Comparison of ENCODE assay signal across 8 cellular contexts in genomic region chr5:139403787-139404483, GRCh38. TPM values are rescaled to one million over a fixed set of nuclear protein-coding genes. Genes with fewer than 3 reads are reported as not detected.
DNase-seq lines count a peak whose midpoint lies in the region; ATAC-seq lines count a peak whose summit lies in the region.

TSS of gene SPATA24 (minus strand) at chr5:139404089. CDS start at chr5:139404060, 29 bp downstream.

- no peaks in the 10 kb centered on the region for H3K9me3 ChIP-seq in naive thymus-derived CD4-positive, alpha-beta T cell (ENCODE audit: control insufficient read depth in 2 of 3, low read length in 3 of 3)

- peaks cover 36% of the 10 kb centered on the region for H3K4me1 Mint-ChIP-seq in activated T-helper 17 cell treated with anti-CD3 and anti-CD28 coated beads, Interleukin-2, amount 50 U/mL, for 72 hours
- H3K4me1 Mint-ChIP-seq in naive thymus-derived CD4-positive, alpha-beta T cell, result peaks cover 26 to 42% (median 36%) of the 10 kb centered on the region in 7 donors
- peaks cover 58% of the 10 kb centered on the region for H3K4me1 Mint-ChIP-seq in stimulated activated memory B cell treated with anti-CD40 and anti-IgM and Interleukin-4, amounts not matched to agents 10 μg/mL and 1 μg/mL and 100 μg/mL, for 72 hours

- H3K36me3 ChIP-seq in naive thymus-derived CD4-positive, alpha-beta T cell (ENCODE audit: control insufficient read depth in 2 of 3, insufficient read depth in 3 of 3, low read length in 3 of 3), result no peaks in the 10 kb centered on the region

- intact Hi-C loops in naive thymus-derived CD4-positive, alpha-beta T cell (cut with micrococcal nuclease), result loop anchor here (1.0 to 5.0 kb wide), 20 partner anchors 10 to 1161 kb away; partner anchors contain the start of genes DNAJC18 (in 2 of the 2), ETF1 (in 2 of the 2), FAM53C (in 2 of the 2) and HSPA9 (in 2 of the 2)

- CTCF ChIA-PET in naive thymus-derived CD4-positive, alpha-beta T cell (lab: Charles Lee), result interaction anchor here (0.6 to 1.3 kb wide), 5 partner anchors 13 to 461 kb away, joined by 3 to 5 read pairs (median 3); partner anchors contain the start of gene PAIP2

- no peaks in the 10 kb centered on the region for H3K27me3 ChIP-seq in naive thymus-derived CD4-positive, alpha-beta T cell (ENCODE audit: control insufficient read depth in 2 of 2, insufficient read depth in 2 of 2, low read length in 2 of 2)

- peaks cover 9% of the 10 kb centered on the region for H3K36me3 Mint-ChIP-seq in activated T-helper 17 cell treated with anti-CD3 and anti-CD28 coated beads, Interleukin-2, amount 50 U/mL, for 72 hours (ENCODE audit: low read depth)
- H3K36me3 Mint-ChIP-seq in naive thymus-derived CD4-positive, alpha-beta T cell, result peaks cover 4 to 9% (median 6%) of the 10 kb centered on the region in 5 donors
- peaks cover 7% of the 10 kb centered on the region for H3K36me3 Mint-ChIP-seq in stimulated activated memory B cell treated with anti-CD40 and anti-IgM and Interleukin-4, amounts not matched to agents 10 μg/mL and 1 μg/mL and 100 μg/mL, for 72 hours

- H3K9me3 Mint-ChIP-seq in activated T-helper 17 cell treated with anti-CD3 and anti-CD28 coated beads, Interleukin-2, amount 50 U/mL, for 72 hours, result no peaks in the 10 kb centered on the region
- no peaks in the 10 kb centered on the region for H3K9me3 Mint-ChIP-seq in naive thymus-derived CD4-positive, alpha-beta T cell
- no peaks in the 10 kb centered on the region for H3K9me3 Mint-ChIP-seq in stimulated activated memory B cell treated with anti-CD40 and anti-IgM and Interleukin-4, amounts not matched to agents 10 μg/mL and 1 μg/mL and 100 μg/mL, for 72 hours

- H3K4me1 ChIP-seq in naive thymus-derived CD4-positive, alpha-beta T cell (ENCODE audit: control insufficient read depth in 2 of 2, insufficient read depth in 2 of 2, low read length in 2 of 2), result peaks cover 16 to 18% of the 10 kb centered on the region in 2 donors

- DNase-seq in Daoy (ENCODE audit: low read depth) (peak; percentile 98), GOT3 (lab: John Stamatoyannopoulos, UW) (peak; percentile 98), LHCN-M2 (ENCODE audit: low read depth) (peak; percentile 96), RPMI7951 (ENCODE audit: low read depth) (peak; percentile 95), fibroblast of gingiva (ENCODE audit: low read depth) (peak; percentile 97)
- DNase-seq in naive thymus-derived CD4-positive, alpha-beta T cell, result peak; percentile 90 to 99 (median 98)

- peak; percentile 95 for ATAC-seq in activated T-helper 17 cell treated with anti-CD3 and anti-CD28 coated beads, Interleukin-2, amount 50 U/mL, for 72 hours (replicated peaks)
- peak; percentile 94 for ATAC-seq in naive thymus-derived CD4-positive, alpha-beta T cell
- ATAC-seq in stimulated activated memory B cell treated with anti-CD40 and anti-IgM and Interleukin-4, amounts not matched to agents 10 μg/mL and 1 μg/mL and 100 μg/mL, for 72 hours, result peak; percentile 93

- peak within 1 kb of the TSS; percentile 88 for H3K27ac ChIP-seq in naive thymus-derived CD4-positive, alpha-beta T cell (ENCODE audit: low read depth, low read length)

- peak within 1 kb of the TSS; percentile 87 for H3K4me3 Mint-ChIP-seq in activated T-helper 17 cell treated with anti-CD3 and anti-CD28 coated beads, Interleukin-2, amount 50 U/mL, for 72 hours
- peak within 1 kb of the TSS; percentile 88 to 98 (median 94) for H3K4me3 Mint-ChIP-seq in naive thymus-derived CD4-positive, alpha-beta T cell
- H3K4me3 Mint-ChIP-seq in stimulated activated memory B cell treated with anti-CD40 and anti-IgM and Interleukin-4, amounts not matched to agents 10 μg/mL and 1 μg/mL and 100 μg/mL, for 72 hours, result peak within 1 kb of the TSS; percentile 89

- POLR2A ChIA-PET in naive thymus-derived CD4-positive, alpha-beta T cell (lab: Charles Lee), result interaction anchor here (0.6 to 3.2 kb wide), 21 partner anchors 8 to 860 kb away, joined by 3 to 24 read pairs (median 4); partner anchors contain the start of genes DNAJC18, ETF1, MATR3 and MZB1

- peak within 1 kb of the TSS; percentile 56 for H3K4me3 ChIP-seq in naive thymus-derived CD4-positive, alpha-beta T cell (ENCODE audit: low read length)

- peak within 1 kb of the TSS; percentile 96 for H3K27ac Mint-ChIP-seq in activated T-helper 17 cell treated with anti-CD3 and anti-CD28 coated beads, Interleukin-2, amount 50 U/mL, for 72 hours
- peak within 1 kb of the TSS; percentile 96 to 100 (median 99) for H3K27ac Mint-ChIP-seq in naive thymus-derived CD4-positive, alpha-beta T cell
- peak within 1 kb of the TSS; percentile 85 for H3K27ac Mint-ChIP-seq in stimulated activated memory B cell treated with anti-CD40 and anti-IgM and Interleukin-4, amounts not matched to agents 10 μg/mL and 1 μg/mL and 100 μg/mL, for 72 hours

- no peaks in the 10 kb centered on the region for H3K27me3 Mint-ChIP-seq in activated T-helper 17 cell treated with anti-CD3 and anti-CD28 coated beads, Interleukin-2, amount 50 U/mL, for 72 hours
- no peaks in the 10 kb centered on the region for H3K27me3 Mint-ChIP-seq in naive thymus-derived CD4-positive, alpha-beta T cell
- no peaks in the 10 kb centered on the region for H3K27me3 Mint-ChIP-seq in stimulated activated memory B cell treated with anti-CD40 and anti-IgM and Interleukin-4, amounts not matched to agents 10 μg/mL and 1 μg/mL and 100 μg/mL, for 72 hours

RNA-seq across cellular contexts. Expression of gene SPATA24, which starts in this region (rescaled TPM):
- 4.9 and 28.9 TPM in 2 replicates for total RNA-seq in Daoy (2014; rRNA removed; shearing (Covaris generic))
- 3.7 and 4.1 TPM in 2 replicates for total RNA-seq in LHCN-M2 (2014; rRNA removed)
- 8.0 TPM for polyA plus RNA-seq in LHCN-M2 (2012)
- total RNA-seq in RPMI7951 (2014; rRNA removed; shearing (Covaris generic)), result 4.7 and 6.1 TPM in 2 replicates
- 1 to 10 TPM; 5.6 to 9.2 TPM for total RNA-seq in activated T-helper 17 cell treated with anti-CD3 and anti-CD28 coated beads, Interleukin-2, amount 50 U/mL, for 72 hours
- 1 to 10 TPM; 4.4 to 7.6 (median 5.8) TPM for total RNA-seq in naive thymus-derived CD4-positive, alpha-beta T cell
- polyA plus RNA-seq in naive thymus-derived CD4-positive, alpha-beta T cell, result 1 to 10 TPM; 4.6 to 6.6 TPM

Comparison
In these comparisons a context has a peak if more than half of its experiments do, and no peak if none do; other contexts are left out.
1. Peak in every context shown above with its lines: DNase-seq, ATAC-seq, H3K4me3 ChIP-seq and H3K27ac ChIP-seq.